ENCODE assay signal across 14 cellular contexts in the genomic region with DNA sequence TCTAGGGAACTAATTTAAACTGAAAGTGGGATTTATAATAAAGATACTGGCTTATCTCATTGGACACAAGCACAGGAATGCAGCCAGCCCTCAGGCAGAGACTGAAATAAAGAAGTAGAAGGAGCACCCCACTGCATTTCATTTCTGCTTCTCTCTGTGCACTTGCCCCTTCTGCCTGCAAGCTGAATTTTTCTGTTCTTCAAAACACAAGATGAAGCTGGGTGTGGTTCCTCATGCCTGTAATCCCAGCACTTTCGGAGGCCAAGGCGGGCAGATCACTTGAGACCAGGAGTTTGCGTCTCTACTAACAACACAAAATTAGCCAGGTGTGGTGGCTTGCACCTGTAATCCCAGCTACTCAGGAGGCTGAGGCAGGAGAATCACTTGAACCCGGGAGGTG. TPM values are rescaled to one million over a fixed set of nuclear protein-coding genes. Genes with fewer than 3 reads are reported as not detected.
"Had no signal": no experiment of that assay in that cellular context is flagged by ENCODE, and none has a peak within 500 bp of the region (broad histone marks: within the 10 kb centered on the region; RNA-seq: fewer than 3 reads in every experiment).

No MANE protein-coding gene starts in this region.

- H3K9me3 ChIP-seq: prostate gland, spleen, transverse colon had no signal

- H3K36me3 ChIP-seq: prostate gland, spleen, transverse colon had no signal

- H3K27me3 ChIP-seq: transverse colon had no signal

- DNase-seq: activated naive CD4-positive, alpha-beta T cell treated with anti-CD3 and anti-CD28 coated beads, Interleukin-2, amount 50 U/mL, for 16 hours; activated T-cell treated with anti-CD3 and anti-CD28 coated beads, Interleukin-2, amount 50 U/mL, for 1 hour; caudate nucleus; cortex of kidney; endodermal cell; immature natural killer cell; natural killer cell; spleen; stimulated activated naive CD4-positive, alpha-beta T cell; substantia nigra; T-cell; transverse colon had no signal

- H3K4me3 ChIP-seq: prostate gland, spleen, transverse colon had no signal

- H3K27ac ChIP-seq: prostate gland, transverse colon had no signal

- ATAC-seq: natural killer cell, sciatic nerve, T-cell had no signal

- H3K4me1 ChIP-seq: prostate gland had no signal

RNA-seq across cellular contexts. Expression of gene C4orf36, which starts 17.7 kb away (rescaled TPM):
- total RNA-seq: natural killer cell had no signal
